In genomic region chrX:120672389-120672788, GRCh38 we compare ENCODE assay signal across 11 cellular contexts. TPM values are rescaled to one million over a fixed set of nuclear protein-coding genes. Genes with fewer than 3 reads are reported as not detected.
DNase-seq lines count a peak whose midpoint lies in the region; ATAC-seq and TF ChIP-seq lines count a peak whose summit lies in the region.
"Had no signal": no experiment of that assay in that cellular context is flagged by ENCODE, and none has a peak within 500 bp of the region (broad histone marks: within the 10 kb centered on the region; RNA-seq: fewer than 3 reads in every experiment).

No MANE protein-coding gene starts in this region.

- H3K36me3 ChIP-seq in adipocyte (ENCODE audit: control insufficient read depth, insufficient read depth, low read length, severe bottlenecking), result no peaks in the 10 kb centered on the region

- no peak for TF ChIP-seq CTCF in progenitor cell of endocrine pancreas (IDR thresholded peaks at IDR 0.05; ENCODE audit: unreplicated experiment)

- no peaks in the 10 kb centered on the region for H3K27me3 ChIP-seq in adipocyte (replicated peaks; ENCODE audit: control insufficient read depth, insufficient read depth, low read length)

- peaks cover 6% of the 10 kb centered on the region for H3K4me1 Mint-ChIP-seq in progenitor cell of endocrine pancreas (ENCODE audit: low read depth)

- H3K9me3 ChIP-seq in adipocyte (ENCODE audit: control insufficient read depth, low read length), result no peaks in the 10 kb centered on the region

- ATAC-seq in Right ventricle myocardium superior (ENCODE audit: poor library complexity) (peak; percentile 92), GM18858 (IDR thresholded peaks at IDR 0.05; ENCODE audit: unreplicated experiment) (no peak)

- H3K4me3 ChIP-seq in adipocyte (ENCODE audit: low read length) (no peak overlapping the region), skeletal muscle cell (ENCODE audit: low read depth, low read length) (no peak overlapping the region)

- DNase-seq in GM03348 (ENCODE audit: low spot score), result peak; percentile 27
- DNase-seq in adipocyte (ENCODE audit: low read depth), result peak; percentile 78
- DNase-seq in Right ventricle myocardium superior, result peak; percentile 50
- peak; percentile 88 for DNase-seq in skeletal muscle cell (ENCODE audit: low read depth)
- DNase-seq in activated CD4-positive, alpha-beta T cell treated with anti-CD3 and anti-CD28 coated beads, Interleukin-2, amount 50 U/mL, for 4 hours, result no peak
- DNase-seq in progenitor cell of endocrine pancreas (ENCODE audit: low spot score, unreplicated experiment), result no peak
- no peak for DNase-seq in Kasumi-1 (lab: John Stamatoyannopoulos, UW)
- DNase-seq: NCI-H345, T1000 had no signal

- H3K27me3 Mint-ChIP-seq in progenitor cell of endocrine pancreas, result no peaks in the 10 kb centered on the region
- H3K27me3 Mint-ChIP-seq: activated naive CD4-positive, alpha-beta T cell treated with anti-CD3 and anti-CD28 coated beads, Interleukin-2, amount 50 U/mL, for 24 hours had no signal

- H3K36me3 Mint-ChIP-seq in progenitor cell of endocrine pancreas (ENCODE audit: insufficient read depth), result no peaks in the 10 kb centered on the region

- no peak overlapping the region for H3K4me3 Mint-ChIP-seq in progenitor cell of endocrine pancreas (ENCODE audit: low read depth)
- H3K4me3 Mint-ChIP-seq: activated naive CD4-positive, alpha-beta T cell treated with anti-CD3 and anti-CD28 coated beads, Interleukin-2, amount 50 U/mL, for 24 hours had no signal

- peak overlapping the region; percentile 70 for H3K9ac ChIP-seq in adipocyte (ENCODE audit: low read length)

- intact Hi-C loops in Right ventricle myocardium superior (cut with DNase I), result no loop called here

- H3K27ac Mint-ChIP-seq in progenitor cell of endocrine pancreas, result no peak overlapping the region
- H3K27ac Mint-ChIP-seq: activated naive CD4-positive, alpha-beta T cell treated with anti-CD3 and anti-CD28 coated beads, Interleukin-2, amount 50 U/mL, for 24 hours had no signal

- H3K9me3 Mint-ChIP-seq in progenitor cell of endocrine pancreas (ENCODE audit: low read depth), result peaks cover 17% of the 10 kb centered on the region
- H3K9me3 Mint-ChIP-seq: activated naive CD4-positive, alpha-beta T cell treated with anti-CD3 and anti-CD28 coated beads, Interleukin-2, amount 50 U/mL, for 24 hours had no signal

- peaks cover 26% of the 10 kb centered on the region for H3K4me1 ChIP-seq in adipocyte (ENCODE audit: control insufficient read depth, insufficient read depth, low read length)

RNA-seq across cellular contexts. Expression of gene C1GALT1C1, which starts 42.5 kb away (rescaled TPM):
- 17.1 TPM for total RNA-seq in Right ventricle myocardium superior
- 21.8 and 22.2 TPM in 2 replicates for total RNA-seq in progenitor cell of endocrine pancreas

Comparison
In these comparisons a context has a peak if more than half of its experiments do, and no peak if none do; other contexts are left out.
1. DNase-seq: peak in GM03348 (single experiment), adipocyte (single experiment), Right ventricle myocardium superior (single experiment) and skeletal muscle cell (single experiment); none in activated CD4-positive, alpha-beta T cell treated with anti-CD3 and anti-CD28 coated beads, Interleukin-2, amount 50 U/mL, for 4 hours (0 of 2), progenitor cell of endocrine pancreas (single experiment) and Kasumi-1 (0 of 2).